Comparison of ENCODE assay signal across 14 cellular contexts in genomic region chr7:44618045-44618444, GRCh38. TPM values are rescaled to one million over a fixed set of nuclear protein-coding genes. Genes with fewer than 3 reads are reported as not detected.
DNase-seq lines count a peak whose midpoint lies in the region; ATAC-seq, FAIRE-seq and TF ChIP-seq lines count a peak whose summit lies in the region.
"Had no signal": no experiment of that assay in that cellular context is flagged by ENCODE, and none has a peak within 500 bp of the region (broad histone marks: within the 10 kb centered on the region; RNA-seq: fewer than 3 reads in every experiment).

No MANE protein-coding gene starts in this region.

- DNase-seq in CD14-positive monocyte (ENCODE audit: low spot score): no peak
- no peak for DNase-seq in HCT116 (ENCODE audit: low read depth, low spot score)
- DNase-seq in astrocyte (ENCODE audit: low read depth): no peak
- DNase-seq in AG08396 (ENCODE audit: low spot score): no peak
- DNase-seq in NCI-H82 treated with DMSO at 0.1 percent for 48 hours (lab: John Stamatoyannopoulos, UW; ENCODE audit: unreplicated experiment): no peak
- no peak for DNase-seq in OCI-M1 (lab: John Stamatoyannopoulos, UW)
- DNase-seq: activated gamma-delta T cell treated with Interleukin-2 at 50 U/mL for 16 hours, dermis blood vessel endothelial cell, GF-D8, left colon, nucleus accumbens, RPMI8226 had no signal

- H3K27me3 ChIP-seq in HCT116 (ENCODE audit: insufficient read depth, low read length): no peaks in the 10 kb centered on the region
- no peaks in the 10 kb centered on the region for H3K27me3 ChIP-seq in astrocyte (ENCODE audit: insufficient read depth, low read length)

- H3K27ac ChIP-seq in HCT116 (ENCODE audit: low read depth, low read length): no peak overlapping the region
- peak overlapping the region; percentile 74 for H3K27ac ChIP-seq in astrocyte (ENCODE audit: low read depth, low read length)

- H3K9me3 Mint-ChIP-seq in CD14-positive monocyte (peaks cover 3 to 8% (median 5%) of the 10 kb centered on the region in 7 donors), astrocyte (ENCODE audit: unreplicated experiment) (no peaks in the 10 kb centered on the region), nephron (no peaks in the 10 kb centered on the region)

- no peak overlapping the region for H3K4me3 Mint-ChIP-seq in CD14-positive monocyte
- H3K4me3 Mint-ChIP-seq in astrocyte (ENCODE audit: unreplicated experiment): peak overlapping the region; percentile 62
- no peak overlapping the region for H3K4me3 Mint-ChIP-seq in nephron

- no peak for FAIRE-seq in astrocyte (lab: Jason Lieb, UNC)

- H2AFZ ChIP-seq in HCT116 (ENCODE audit: low read depth, low read length, poor library complexity, severe bottlenecking) (no peak overlapping the region), astrocyte (ENCODE audit: low read depth, low read length) (no peak overlapping the region)

- no peaks in the 10 kb centered on the region; a peak in 1 of 4 replicates for H3K36me3 ChIP-seq in HCT116 (ENCODE audit: control insufficient read depth in 1 of 2, insufficient read depth in 2 of 2, low read length in 2 of 2)
- no peaks in the 10 kb centered on the region for H3K36me3 ChIP-seq in astrocyte (ENCODE audit: insufficient read depth, low read length)

- H3K9me3 ChIP-seq in HCT116 (ENCODE audit: control insufficient read depth in 1 of 2, insufficient read depth in 1 of 2, low read depth in 1 of 2, low read length in 2 of 2): no peaks in the 10 kb centered on the region
- H3K9me3 ChIP-seq in astrocyte (ENCODE audit: insufficient read depth, low read depth, low read length): no peaks in the 10 kb centered on the region

- ATAC-seq in HCT116 (no peak), HG02759 (IDR thresholded peaks at IDR 0.05; ENCODE audit: unreplicated experiment) (no peak)

- peaks cover 36 to 40% of the 10 kb centered on the region in 2 donors for H3K36me3 Mint-ChIP-seq in CD14-positive monocyte
- peaks cover 8% of the 10 kb centered on the region for H3K36me3 Mint-ChIP-seq in astrocyte (ENCODE audit: low read depth, unreplicated experiment)
- H3K36me3 Mint-ChIP-seq in nephron (ENCODE audit: low read depth): peaks cover 5% of the 10 kb centered on the region

- CTCF ChIA-PET in HCT116 (lab: Charles Lee): no interaction called here

- H3K27me3 Mint-ChIP-seq in CD14-positive monocyte (ENCODE audit: low read depth in 3 of 3): peaks cover 0 to 4% (median 0%) of the 10 kb centered on the region in 3 donors
- H3K27me3 Mint-ChIP-seq in astrocyte (ENCODE audit: low read depth, unreplicated experiment): no peaks in the 10 kb centered on the region
- no peaks in the 10 kb centered on the region for H3K27me3 Mint-ChIP-seq in nephron (ENCODE audit: low read depth)

- no peaks in the 10 kb centered on the region for H3K9me2 ChIP-seq in HCT116 (ENCODE audit: insufficient read depth)

- TF ChIP-seq CTCF in CD14-positive monocyte (IDR thresholded peaks at IDR 0.05) (no peak), HCT116 (IDR thresholded peaks at IDR 0.05 in 2 of 3, conservative IDR thresholded peaks at IDR 0.05 in 1 of 3; ENCODE audit: borderline replicate concordance in 1 of 3, insufficient read depth in 1 of 3, low read depth in 2 of 3, low read length in 2 of 3) (no peak), astrocyte (IDR thresholded peaks at IDR 0.05; ENCODE audit: insufficient read depth, low read depth, low read length) (no peak), nephron (IDR thresholded peaks at IDR 0.05; ENCODE audit: unreplicated experiment in 3 of 3) (no peak)

- H3K4me1 ChIP-seq in HCT116 (ENCODE audit: control insufficient read depth in 1 of 2, insufficient read depth in 2 of 2, low read length in 2 of 2) (peaks cover 24 to 78% of the 10 kb centered on the region in 2 experiments), astrocyte (ENCODE audit: insufficient read depth, low read length) (peaks cover 14% of the 10 kb centered on the region)

- H3K9ac ChIP-seq in HCT116 (ENCODE audit: low read length): peak overlapping the region; percentile 18
- H3K9ac ChIP-seq in astrocyte (ENCODE audit: low read length): peak overlapping the region; percentile 45

- H3K79me2 ChIP-seq in HCT116 (ENCODE audit: insufficient read depth, low read length): peaks cover 94% of the 10 kb centered on the region
- peaks cover 98% of the 10 kb centered on the region for H3K79me2 ChIP-seq in astrocyte (ENCODE audit: insufficient read depth, low read length)

- no peak overlapping the region for H3K4me3 ChIP-seq in HCT116 (replicated peaks in 1 of 2; ENCODE audit: low read depth in 1 of 2, low read length in 2 of 2)
- no peak overlapping the region for H3K4me3 ChIP-seq in astrocyte (ENCODE audit: insufficient read depth, low read depth, low read length)

- no peak for TF ChIP-seq POLR2A in HCT116 (IDR thresholded peaks at IDR 0.05; ENCODE audit: borderline replicate concordance, extremely low read depth, insufficient read depth, insufficient read length)

- H3K27ac Mint-ChIP-seq in CD14-positive monocyte (peak overlapping the region in 5 of 7 donors; percentile 70 to 98 (median 84)), astrocyte (ENCODE audit: unreplicated experiment) (peak overlapping the region; percentile 85), nephron (peak overlapping the region in 2 of 3 experiments; percentile 71 to 77)

- BruUV-seq in HCT116 (replicated peaks; lab: Mats Ljungman, UMichigan): no TSS peak

- no peak for TF ChIP-seq RAD21 in HCT116 (IDR thresholded peaks at IDR 0.05; ENCODE audit: low read depth)

- intact Hi-C loops in CD14-positive monocyte (cut with micrococcal nuclease): loop anchor here in 1 of 2 donors (2.0 kb wide), 1 partner anchor 17 kb away; no protein-coding TSS in a partner anchor
- intact Hi-C loops in HCT116 (cut with micrococcal nuclease): no loop called here

- POLR2A ChIA-PET in HCT116 (lab: Charles Lee): interaction anchor here (1.9 kb wide), 1 partner anchor 11 kb away, joined by 7 read pairs; the partner anchor contains the start of gene OGDH

- RAD21 ChIA-PET in HCT116 (lab: Charles Lee; ENCODE audit: low non-redundant PET in 1 of 2, low total read pairs in 2 of 2, uncharacterized antibody in 2 of 2, unreplicated experiment in 2 of 2): no interaction called here

- H3K4me2 ChIP-seq in HCT116 (ENCODE audit: low read length) (peak overlapping the region; percentile 48), astrocyte (ENCODE audit: low read length) (peak overlapping the region; percentile 51)

- H4K20me1 ChIP-seq in HCT116 (ENCODE audit: insufficient read depth) (no peaks in the 10 kb centered on the region), astrocyte (ENCODE audit: insufficient read depth, low read length) (peaks cover 62% of the 10 kb centered on the region)

- H3K4me1 Mint-ChIP-seq in CD14-positive monocyte: peaks cover 84% of the 10 kb centered on the region
- H3K4me1 Mint-ChIP-seq in astrocyte (ENCODE audit: low read depth, unreplicated experiment): peaks cover 60% of the 10 kb centered on the region
- H3K4me1 Mint-ChIP-seq in nephron: peaks cover 40% of the 10 kb centered on the region

TF ChIP-seq in HCT116, 20 proteins besides CTCF, POLR2A, EP300 and RAD21 (continues in another document):
- TF ChIP-seq CBX3 (IDR thresholded peaks at IDR 0.05; ENCODE audit: low read depth) (no peak), ATF3 (IDR thresholded peaks at IDR 0.05) (no peak), TCF7L2 (IDR thresholded peaks at IDR 0.05; ENCODE audit: borderline replicate concordance, extremely low read depth, insufficient read depth, insufficient read length) (no peak), ZFX (IDR thresholded peaks at IDR 0.05) (no peak), EGR1 (IDR thresholded peaks at IDR 0.05; ENCODE audit: low read depth) (no peak), FOSL1 (IDR thresholded peaks at IDR 0.05; ENCODE audit: low read depth) (no peak), POLR2AphosphoS5 (IDR thresholded peaks at IDR 0.05; ENCODE audit: low read depth, low read length) (no peak), ZNF274 (IDR thresholded peaks at IDR 0.05; ENCODE audit: low read depth, low read length) (no peak), YY1 (IDR thresholded peaks at IDR 0.05; ENCODE audit: extremely low read depth, insufficient replicate concordance, low read depth, low read length) (no peak), SIN3A (IDR thresholded peaks at IDR 0.05; ENCODE audit: low read depth) (no peak), SRF (IDR thresholded peaks at IDR 0.05; ENCODE audit: low read depth) (no peak), JUND (IDR thresholded peaks at IDR 0.05) (no peak), CEBPB (IDR thresholded peaks at IDR 0.05; ENCODE audit: low read depth) (no peak), ELF1 (IDR thresholded peaks at IDR 0.05; ENCODE audit: borderline replicate concordance, low read depth) (no peak), MAX (IDR thresholded peaks at IDR 0.05) (no peak)

RNA-seq across cellular contexts. Expression of gene OGDH, which starts 11.6 kb away (rescaled TPM):
- 10 to 100 TPM; 41.0 to 49.9 TPM for polyA plus RNA-seq in CD14-positive monocyte
- total RNA-seq in HCT116 (2021; ENCODE audit: unreplicated experiment) (69.1 TPM), astrocyte (65.6 and 73.7 TPM in 2 replicates)
- 58.9 and 60.7 TPM in 2 replicates for polyA plus RNA-seq in HCT116 (2012)

RNA-seq across cellular contexts. Expression of gene TMED4, which starts 36.0 kb away (rescaled TPM):
- polyA plus RNA-seq in CD14-positive monocyte: 10 to 100 TPM; 45.7 to 49.0 TPM
- total RNA-seq in HCT116 (2021; ENCODE audit: unreplicated experiment) (67.3 TPM), astrocyte (68.7 and 69.2 TPM in 2 replicates)
- polyA plus RNA-seq in HCT116 (2012): 71.0 and 78.4 TPM in 2 replicates

RNA-seq across cellular contexts. Expression of gene DDX56, which starts 44.3 kb away (rescaled TPM):
- 10 to 100 TPM; 32.2 to 33.9 TPM for polyA plus RNA-seq in CD14-positive monocyte
- total RNA-seq in HCT116 (2021; ENCODE audit: unreplicated experiment) (119 TPM), astrocyte (65.6 and 75.6 TPM in 2 replicates)
- polyA plus RNA-seq in HCT116 (2012): 75.8 and 99.0 TPM in 2 replicates
